In genomic region chr10:30847642-30848041, GRCh38 we compare ENCODE assay signal across 30 cellular contexts.
"Had no signal": no experiment of that assay in that cellular context is flagged by ENCODE, and none has a peak within 500 bp of the region (broad histone marks: within the 10 kb centered on the region; RNA-seq: fewer than 3 reads in every experiment).

No MANE protein-coding gene starts in this region.

- H3K4me1 ChIP-seq: esophagus squamous epithelium, gastroesophageal sphincter had no signal

- H3K27ac Mint-ChIP-seq: activated B cell treated with CpG ODN at 0.5 μM for 24 hours; activated CD8-positive, alpha-beta T cell treated with anti-CD3 and anti-CD28 coated beads for 36 hours; activated naive CD4-positive, alpha-beta T cell treated with anti-CD3 and anti-CD28 coated beads, Interleukin-2, amount 10 ng/mL, durations not matched to agents 7 days and 5 days; activated naive CD4-positive, alpha-beta T cell treated with anti-CD3 and anti-CD28 coated beads, Interleukin-2, amount 50 U/mL, for 72 hours; activated naive CD8-positive, alpha-beta T cell treated with anti-CD3 and anti-CD28 coated beads, Interleukin-2, amount 10 ng/mL, durations not matched to agents 7 days and 5 days; activated T-helper 1 cell treated with anti-CD3 and anti-CD28 coated beads, Interleukin-12 subunit alpha, Interleukin-12 subunit beta, Interleukin-2, Interleukin-4 antibody, amounts not matched to agents 30 ng/mL and 10 ng/mL and 1 ng/mL, durations not matched to agents 14 hours and 24 hours and 36 hours; activated T-helper 2 cell treated with anti-CD3 and anti-CD28 coated beads, Interferon-gamma antibody, Interleukin-2, Interleukin-4, amounts not matched to agents 10 μg/mL and 5 μg/mL and 100 μg/mL, durations not matched to agents 14 hours and 24 hours and 36 hours; effector memory CD8-positive, alpha-beta T cell; T-helper 17 cell; T-helper 2 cell treated with Interferon-gamma antibody and Interleukin-4, amounts not matched to agents 5 μg/mL and 100 μg/mL, for 36 hours had no signal

- H3K9me3 Mint-ChIP-seq: activated B cell treated with CpG ODN at 0.5 μM for 24 hours; activated CD8-positive, alpha-beta T cell treated with anti-CD3 and anti-CD28 coated beads for 36 hours; activated naive CD4-positive, alpha-beta T cell treated with anti-CD3 and anti-CD28 coated beads, Interleukin-2, amount 10 ng/mL, durations not matched to agents 7 days and 5 days; activated naive CD4-positive, alpha-beta T cell treated with anti-CD3 and anti-CD28 coated beads, Interleukin-2, amount 50 U/mL, for 72 hours; activated naive CD8-positive, alpha-beta T cell treated with anti-CD3 and anti-CD28 coated beads, Interleukin-2, amount 10 ng/mL, durations not matched to agents 7 days and 5 days; activated T-helper 1 cell treated with anti-CD3 and anti-CD28 coated beads, Interleukin-12 subunit alpha, Interleukin-12 subunit beta, Interleukin-2, Interleukin-4 antibody, amounts not matched to agents 30 ng/mL and 10 ng/mL and 1 ng/mL, durations not matched to agents 14 hours and 24 hours and 36 hours; activated T-helper 2 cell treated with anti-CD3 and anti-CD28 coated beads, Interferon-gamma antibody, Interleukin-2, Interleukin-4, amounts not matched to agents 10 μg/mL and 5 μg/mL and 100 μg/mL, durations not matched to agents 14 hours and 24 hours and 36 hours; effector memory CD8-positive, alpha-beta T cell; T-helper 2 cell treated with Interferon-gamma antibody and Interleukin-4, amounts not matched to agents 5 μg/mL and 100 μg/mL, for 36 hours had no signal

- ATAC-seq: activated CD4-positive, CD25-positive, alpha-beta regulatory T cell treated with anti-CD3 and anti-CD28 coated beads, Interleukin-2, amount 50 U/mL, for 24 hours; activated CD8-positive, alpha-beta T cell treated with anti-CD3 and anti-CD28 coated beads for 36 hours; activated naive CD4-positive, alpha-beta T cell treated with anti-CD3 and anti-CD28 coated beads, Interleukin-2, amount 50 U/mL, for 72 hours; effector memory CD8-positive, alpha-beta T cell; gastroesophageal sphincter; T-helper 17 cell had no signal

- H3K27me3 ChIP-seq: esophagus squamous epithelium, gastroesophageal sphincter, heart right ventricle had no signal

- H3K9me3 ChIP-seq: esophagus squamous epithelium, gastroesophageal sphincter, heart right ventricle had no signal

- H3K36me3 ChIP-seq: WERI-Rb-1 had no signal

- H3K4me3 Mint-ChIP-seq: activated B cell treated with CpG ODN at 0.5 μM for 24 hours; activated CD8-positive, alpha-beta T cell treated with anti-CD3 and anti-CD28 coated beads for 36 hours; activated naive CD4-positive, alpha-beta T cell treated with anti-CD3 and anti-CD28 coated beads, Interleukin-2, amount 10 ng/mL, durations not matched to agents 7 days and 5 days; activated naive CD8-positive, alpha-beta T cell treated with anti-CD3 and anti-CD28 coated beads, Interleukin-2, amount 10 ng/mL, durations not matched to agents 7 days and 5 days; activated T-helper 1 cell treated with anti-CD3 and anti-CD28 coated beads, Interleukin-12 subunit alpha, Interleukin-12 subunit beta, Interleukin-2, Interleukin-4 antibody, amounts not matched to agents 30 ng/mL and 10 ng/mL and 1 ng/mL, durations not matched to agents 14 hours and 24 hours and 36 hours; effector memory CD8-positive, alpha-beta T cell; T-helper 17 cell; T-helper 2 cell treated with Interferon-gamma antibody and Interleukin-4, amounts not matched to agents 5 μg/mL and 100 μg/mL, for 36 hours had no signal

- H3K4me3 ChIP-seq: esophagus squamous epithelium, gastroesophageal sphincter, heart right ventricle had no signal

- DNase-seq: activated B cell treated with CpG ODN at 0.5 μM for 24 hours; activated CD4-positive, alpha-beta T cell treated with anti-CD3 and anti-CD28 coated beads for 48 hours; activated CD4-positive, alpha-beta T cell treated with anti-CD3 and anti-CD28 coated beads, Interleukin-2, amount 50 U/mL, for 1 hour; activated CD4-positive, alpha-beta T cell treated with anti-CD3 and anti-CD28 coated beads, Interleukin-2, amount 50 U/mL, for 48 hours; activated CD8-positive, alpha-beta memory T cell treated with anti-CD3 and anti-CD28 coated beads for 24 hours; activated CD8-positive, alpha-beta T cell treated with anti-CD3 and anti-CD28 coated beads for 36 hours; activated effector memory CD4-positive, alpha-beta T cell treated with anti-CD3 and anti-CD28 coated beads, Interleukin-2, amount 50 U/mL, for 16 hours; activated naive CD4-positive, alpha-beta T cell treated with anti-CD3 and anti-CD28 coated beads, Interleukin-2, amount 10 ng/mL, durations not matched to agents 7 days and 5 days; activated naive CD8-positive, alpha-beta T cell treated with anti-CD3 and anti-CD28 coated beads, Interleukin-2, amount 10 ng/mL, durations not matched to agents 7 days and 5 days; activated T-cell treated with anti-CD3 and anti-CD28 coated beads, Interleukin-2, amount 50 U/mL, for 48 hours; caudate nucleus; cortex of kidney; dermis blood vessel endothelial cell; effector CD4-positive, alpha-beta T cell; effector memory CD8-positive, alpha-beta T cell; erythroblast; esophagus squamous epithelium; foreskin melanocyte; heart right ventricle; T-helper 1 cell; T-helper 17 cell; T1000; WERI-Rb-1 had no signal

- H3K27me3 Mint-ChIP-seq: activated B cell treated with CpG ODN at 0.5 μM for 24 hours; activated CD8-positive, alpha-beta T cell treated with anti-CD3 and anti-CD28 coated beads for 36 hours; activated naive CD4-positive, alpha-beta T cell treated with anti-CD3 and anti-CD28 coated beads, Interleukin-2, amount 10 ng/mL, durations not matched to agents 7 days and 5 days; activated naive CD8-positive, alpha-beta T cell treated with anti-CD3 and anti-CD28 coated beads, Interleukin-2, amount 10 ng/mL, durations not matched to agents 7 days and 5 days; effector memory CD8-positive, alpha-beta T cell; T-helper 17 cell had no signal

- FAIRE-seq: colon had no signal

- H3K27ac ChIP-seq: esophagus squamous epithelium, gastroesophageal sphincter, heart right ventricle, WERI-Rb-1 had no signal

- H3K4me1 Mint-ChIP-seq: activated B cell treated with CpG ODN at 0.5 μM for 24 hours, T-helper 17 cell had no signal

- H3K36me3 Mint-ChIP-seq: activated naive CD4-positive, alpha-beta T cell treated with anti-CD3 and anti-CD28 coated beads, Interleukin-2, amount 10 ng/mL, durations not matched to agents 7 days and 5 days; activated naive CD4-positive, alpha-beta T cell treated with anti-CD3 and anti-CD28 coated beads, Interleukin-2, amount 50 U/mL, for 72 hours; activated naive CD8-positive, alpha-beta T cell treated with anti-CD3 and anti-CD28 coated beads, Interleukin-2, amount 10 ng/mL, durations not matched to agents 7 days and 5 days had no signal
